ENCODE assay signal across 1 cellular context in genomic region chr6:134064461-134064860, GRCh38.
TF ChIP-seq lines count a peak whose summit lies in the region.

No MANE protein-coding gene starts in this region.

TF ChIP-seq in HCT116, 20 proteins besides CTCF, POLR2A, EP300 and RAD21:
- TF ChIP-seq FOSL1 (IDR thresholded peaks at IDR 0.05; ENCODE audit: low read depth) = no peak
- TF ChIP-seq ATF3 (IDR thresholded peaks at IDR 0.05) = no peak
- no peak for TF ChIP-seq REST (IDR thresholded peaks at IDR 0.05; ENCODE audit: low read depth)
- no peak for TF ChIP-seq SIN3A (IDR thresholded peaks at IDR 0.05; ENCODE audit: low read depth)
- no peak for TF ChIP-seq JUND (IDR thresholded peaks at IDR 0.05)
- no peak for TF ChIP-seq CEBPB (IDR thresholded peaks at IDR 0.05; ENCODE audit: low read depth)
- TF ChIP-seq EGR1 (IDR thresholded peaks at IDR 0.05; ENCODE audit: low read depth) = no peak
- no peak for TF ChIP-seq POLR2AphosphoS5 (IDR thresholded peaks at IDR 0.05; ENCODE audit: low read depth, low read length)
- TF ChIP-seq ZBTB33 (IDR thresholded peaks at IDR 0.05; ENCODE audit: extremely low read depth, insufficient replicate concordance, low read length) = no peak
- TF ChIP-seq MAX (IDR thresholded peaks at IDR 0.05) = no peak
- TF ChIP-seq SP1 (IDR thresholded peaks at IDR 0.05; ENCODE audit: low read depth) = no peak
- TF ChIP-seq ZNF274 (IDR thresholded peaks at IDR 0.05; ENCODE audit: low read depth, low read length) = no peak
